In genomic region chr15:38660726-38661125, GRCh38 we compare ENCODE assay signal across 17 cellular contexts.
A peak's percentile ranks its signal among the peaks of the same experiment; 100 is the strongest.
DNase-seq lines count a peak whose midpoint lies in the region; ATAC-seq and TF ChIP-seq lines count a peak whose summit lies in the region.
"Had no signal": no experiment of that assay in that cellular context is flagged by ENCODE, and none has a peak within 500 bp of the region (broad histone marks: within the 10 kb centered on the region; RNA-seq: fewer than 3 reads in every experiment).

No MANE protein-coding gene starts in this region.

- no peaks in the 10 kb centered on the region for H3K4me1 ChIP-seq in RWPE2 (ENCODE audit: insufficient read depth, poor library complexity, severe bottlenecking)
- H3K4me1 ChIP-seq in vagina, result no peaks in the 10 kb centered on the region
- H3K4me1 ChIP-seq: tibial nerve had no signal

- H3K27me3 ChIP-seq in RWPE2 (ENCODE audit: insufficient read depth, poor library complexity, severe bottlenecking), result peaks cover 10% of the 10 kb centered on the region
- no peaks in the 10 kb centered on the region for H3K27me3 ChIP-seq in vagina
- H3K27me3 ChIP-seq: neutrophil, tibial nerve had no signal

- TF ChIP-seq CTCF in RWPE2 (IDR thresholded peaks at IDR 0.05; ENCODE audit: poor library complexity, severe bottlenecking) (no peak), vagina (IDR thresholded peaks at IDR 0.05) (no peak)

- no peaks in the 10 kb centered on the region for H3K9me3 Mint-ChIP-seq in activated naive CD8-positive, alpha-beta T cell (ENCODE audit: low read depth)

- no peak for TF ChIP-seq POLR2A in vagina (IDR thresholded peaks at IDR 0.05)

- peak; percentile 28 for DNase-seq in activated gamma-delta T cell treated with Interleukin-2 at 50 U/mL for 16 hours
- DNase-seq in activated gamma-delta T cell (lab: John Stamatoyannopoulos, UW), result no peak
- no peak for DNase-seq in RWPE2 (ENCODE audit: low spot score)
- DNase-seq in stimulated activated naive CD4-positive, alpha-beta T cell treated with Interleukin-2 at 50 U/mL for 16 hours (lab: John Stamatoyannopoulos, UW), result peak; percentile 12
- DNase-seq in vagina (ENCODE audit: extremely low spot score in 2 of 2), result no peak
- DNase-seq in COLO668 (lab: John Stamatoyannopoulos, UW; ENCODE audit: unreplicated experiment), result no peak
- DNase-seq: brain microvascular endothelial cell; effector CD8-positive, alpha-beta T cell; foreskin fibroblast; mammary epithelial cell; NCI-H1417; NCI-H510A; T-helper 9 cell had no signal

- no peaks in the 10 kb centered on the region for H3K27me3 Mint-ChIP-seq in activated naive CD8-positive, alpha-beta T cell

- H3K4me3 Mint-ChIP-seq in activated naive CD8-positive, alpha-beta T cell, result peak overlapping the region; percentile 68

- H3K27ac ChIP-seq in RWPE2 (ENCODE audit: poor library complexity, severe bottlenecking) (no peak overlapping the region), vagina (no peak overlapping the region)
- H3K27ac ChIP-seq: brain microvascular endothelial cell, neutrophil, tibial nerve had no signal

- peak overlapping the region; percentile 92 for H3K27ac Mint-ChIP-seq in activated naive CD8-positive, alpha-beta T cell

- H3K4me3 ChIP-seq in RWPE2 (ENCODE audit: severe bottlenecking) (no peak overlapping the region), vagina (no peak overlapping the region)
- H3K4me3 ChIP-seq: tibial nerve had no signal

- no peaks in the 10 kb centered on the region for H3K9me3 ChIP-seq in RWPE2 (ENCODE audit: severe bottlenecking)
- H3K9me3 ChIP-seq in vagina, result no peaks in the 10 kb centered on the region
- H3K9me3 ChIP-seq: neutrophil, tibial nerve had no signal

- H3K36me3 Mint-ChIP-seq in activated naive CD8-positive, alpha-beta T cell, result peaks cover 4% of the 10 kb centered on the region

- H3K36me3 ChIP-seq in RWPE2 (ENCODE audit: low read depth) (no peaks in the 10 kb centered on the region), vagina (no peaks in the 10 kb centered on the region)
- H3K36me3 ChIP-seq: brain microvascular endothelial cell, neutrophil, tibial nerve had no signal

- peaks cover 70% of the 10 kb centered on the region for H3K4me1 Mint-ChIP-seq in activated naive CD8-positive, alpha-beta T cell (ENCODE audit: low read depth)

- ATAC-seq in RWPE2 (ENCODE audit: low read depth) (peak; percentile 38; the same call in 2 of the 3 replicates), HG03520 (IDR thresholded peaks at IDR 0.05; ENCODE audit: unreplicated experiment) (no peak)

- intact Hi-C loops in vagina (cut with DNase I), result no loop called here

Comparison
In these comparisons a context has a peak if more than half of its experiments do, and no peak if none do; other contexts are left out.
1. DNase-seq: peak in activated gamma-delta T cell treated with Interleukin-2 at 50 U/mL for 16 hours (single experiment) and stimulated activated naive CD4-positive, alpha-beta T cell treated with Interleukin-2 at 50 U/mL for 16 hours (single experiment); none in activated gamma-delta T cell (single experiment), RWPE2 (single experiment), vagina (0 of 2) and COLO668 (single experiment).